In genomic region chr3:73433079-73433478, GRCh38 we compare ENCODE assay signal across 1 cellular context.
TF ChIP-seq lines count a peak whose summit lies in the region.

No MANE protein-coding gene starts in this region.

TF ChIP-seq in neural cell, 6 proteins besides CTCF, POLR2A, EP300 and RAD21 (continued from another document):
- TF ChIP-seq REST (IDR thresholded peaks at IDR 0.05; ENCODE audit: borderline replicate concordance), result no peak
- TF ChIP-seq MXI1 (conservative IDR thresholded peaks at IDR 0.05; ENCODE audit: poor library complexity, severe bottlenecking), result no peak
